28 cellular contexts compared by ENCODE assay signal in genomic region chr6:46395530-46395929, GRCh38.
"Had no signal": no experiment of that assay in that cellular context is flagged by ENCODE, and none has a peak within 500 bp of the region (broad histone marks: within the 10 kb centered on the region; RNA-seq: fewer than 3 reads in every experiment).

No MANE protein-coding gene starts in this region.

- DNase-seq: natural killer cell; occipital lobe; ovary; posterior cingulate gyrus; psoas muscle; right cardiac atrium; spleen; stimulated activated CD4-positive, alpha-beta T cell treated with anti-CD3 and anti-CD28 coated beads, Interleukin-12 subunit alpha, Interleukin-12 subunit beta, amount 100 ng/mL, for 4 hours; stimulated activated CD4-positive, alpha-beta T cell treated with anti-CD3 and anti-CD28 coated beads, Interleukin-1b, Interleukin-23, amount 100 ng/mL, for 48 hours; stimulated activated CD4-positive, alpha-beta T cell treated with anti-CD3 and anti-CD28 coated beads, Interleukin-4, amount 100 ng/mL, for 1 hour; stimulated activated CD4-positive, alpha-beta T cell treated with anti-CD3 and anti-CD28 coated beads, Interleukin-4, amount 100 ng/mL, for 4 hours; stimulated activated CD8-positive, alpha-beta memory T cell treated with anti-CD3 and anti-CD28 coated beads, Interleukin-4, amount 100 ng/mL, for 48 hours; stimulated activated naive CD4-positive, alpha-beta T cell; stimulated activated naive CD8-positive, alpha-beta T cell treated with anti-CD3 and anti-CD28 coated beads, Interleukin-15, amount 100 ng/mL, for 72 hours; stimulated activated naive CD8-positive, alpha-beta T cell treated with anti-CD3 and anti-CD28 coated beads, Interleukin-15, Interleukin-2, amounts not matched to agents 100 U/mL and 50 U/mL, for 24 hours; substantia nigra; testis; tibial artery; transverse colon; upper lobe of right lung; uterus had no signal

- H3K4me1 ChIP-seq: psoas muscle, spleen, suprapubic skin, testis, upper lobe of right lung, uterus had no signal

- ATAC-seq: natural killer cell; psoas muscle; right cardiac atrium; sciatic nerve; stimulated activated memory B cell treated with anti-CD40 and anti-IgM and Interleukin-4, amounts not matched to agents 10 μg/mL and 1 μg/mL and 100 μg/mL, for 72 hours; stimulated activated naive CD8-positive, alpha-beta T cell treated with anti-CD3 and anti-CD28 coated beads, Interleukin-15, amount 100 ng/mL, for 72 hours; stimulated activated naive CD8-positive, alpha-beta T cell treated with anti-CD3 and anti-CD28 coated beads, Interleukin-15, Interleukin-2, amounts not matched to agents 100 U/mL and 50 U/mL, for 24 hours; upper lobe of right lung had no signal

- H3K27ac ChIP-seq: neural progenitor cell, ovary, parathyroid adenoma, psoas muscle, skin epidermis, spleen, suprapubic skin, testis, tibial artery, transverse colon, upper lobe of right lung, uterus had no signal

- H3K9me3 ChIP-seq: ovary, psoas muscle, suprapubic skin, testis, tibial artery, transverse colon, upper lobe of right lung, uterus had no signal

- H3K36me3 ChIP-seq: neural progenitor cell, ovary, spleen, suprapubic skin, tibial artery, transverse colon, upper lobe of right lung, uterus had no signal

- H3K4me3 ChIP-seq: neural progenitor cell, ovary, psoas muscle, skin epidermis, smooth muscle cell, spleen, suprapubic skin, testis, tibial artery, transverse colon, upper lobe of right lung, uterus had no signal
